ENCODE assay signal across 8 cellular contexts in the genomic region with DNA sequence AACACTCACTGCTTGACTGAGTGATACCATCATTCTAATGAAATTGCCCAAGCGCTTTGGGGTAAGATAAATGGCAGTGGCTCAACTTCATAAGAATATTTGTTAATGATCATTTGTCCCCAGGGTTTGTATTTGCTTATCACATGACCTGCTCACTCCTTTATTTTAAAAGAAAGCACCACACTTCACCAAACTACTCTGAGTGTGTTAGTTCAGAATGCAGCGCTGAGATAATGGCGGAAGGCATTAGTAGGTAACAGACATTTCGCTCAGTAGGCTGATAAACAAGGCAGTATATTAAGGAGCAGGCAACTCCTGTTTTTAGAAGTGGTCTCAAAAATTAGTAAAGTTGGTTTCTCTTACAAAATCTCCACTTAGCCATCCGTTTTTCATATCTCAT. TPM values are rescaled to one million over a fixed set of nuclear protein-coding genes. Genes with fewer than 3 reads are reported as not detected.
DNase-seq lines count a peak whose midpoint lies in the region; ATAC-seq and TF ChIP-seq lines count a peak whose summit lies in the region.

No MANE protein-coding gene starts in this region.

- ATAC-seq in gastrocnemius medialis (no peak), HG02763 (IDR thresholded peaks at IDR 0.05; ENCODE audit: unreplicated experiment) (no peak), GM18498 (IDR thresholded peaks at IDR 0.05; ENCODE audit: unreplicated experiment) (no peak), HG02678 (IDR thresholded peaks at IDR 0.05; ENCODE audit: unreplicated experiment) (no peak)

- TF ChIP-seq POLR2A in GM18951 (IDR thresholded peaks at IDR 0.05; ENCODE audit: extremely low read depth, insufficient read depth, insufficient read length) (peak; percentile 2), Raji (IDR thresholded peaks at IDR 0.05; ENCODE audit: insufficient read depth, low read depth, low read length) (peak; percentile 47; the same call in 1 of the 2 replicates), gastrocnemius medialis (IDR thresholded peaks at IDR 0.05) (no peak)

- intact Hi-C loops in gastrocnemius medialis (cut with DNase I; ENCODE audit: low total_unique reads): loop anchor here (5.0 to 10.0 kb wide), 2 partner anchors 46 to 94 kb away; no protein-coding TSS in a partner anchor

- H3K27me3 ChIP-seq in gastrocnemius medialis: no peaks in the 10 kb centered on the region

- peaks cover 14 to 16% of the 10 kb centered on the region in 2 donors for H3K4me1 ChIP-seq in gastrocnemius medialis

- peak overlapping the region; percentile 75 to 90 (median 82) for H3K27ac ChIP-seq in gastrocnemius medialis

- in situ Hi-C loops in GM18951 (cut with MboI; ENCODE audit: low sequenced_read_pairs, unreplicated experiment): no loop called here
- in situ Hi-C loops in gastrocnemius medialis (cut with MboI; ENCODE audit: low sequenced_read_pairs in 4 of 4): loop anchor here in 2 of 4 donors (25.0 kb wide), 2 partner anchors 176 to 401 kb away; partner anchors contain the start of genes ANKRD37 (in 1 of the 2) and LRP2BP (in 1 of the 2)

- no peaks in the 10 kb centered on the region for H3K36me3 ChIP-seq in gastrocnemius medialis

- no peak for TF ChIP-seq CTCF in fibroblast of mammary gland (conservative IDR thresholded peaks at IDR 0.05; ENCODE audit: control insufficient read depth, insufficient read depth, low read depth, low read length)
- no peak for TF ChIP-seq CTCF in gastrocnemius medialis (IDR thresholded peaks at IDR 0.05 in 4 of 5, conservative IDR thresholded peaks at IDR 0.05 in 1 of 5)

- H3K9me3 ChIP-seq in gastrocnemius medialis: no peaks in the 10 kb centered on the region

- H3K4me3 ChIP-seq in fibroblast of mammary gland (ENCODE audit: control insufficient read depth, low read depth, low read length): peak overlapping the region; percentile 84
- peak overlapping the region; percentile 56 to 80 (median 68) for H3K4me3 ChIP-seq in gastrocnemius medialis

- DNase-seq in fibroblast of mammary gland (ENCODE audit: low read depth) (no peak), gastrocnemius medialis (no peak)
- DNase-seq in activated CD4-positive, CD25-positive, alpha-beta regulatory T cell treated with anti-CD3 and anti-CD28 coated beads, Interleukin-2, amount 50 U/mL, for 72 hours: no peak

RNA-seq across cellular contexts. Expression of gene SNX25, which starts 1.6 kb away (rescaled TPM):
- total RNA-seq in gastrocnemius medialis: 10 to 100 TPM; 11.3 to 17.3 (median 13.4) TPM

RNA-seq across cellular contexts. Expression of gene CFAP97, which starts 7.2 kb away (rescaled TPM):
- total RNA-seq in gastrocnemius medialis: 10 to 100 TPM in 2 of 4 donors, 1 to 10 TPM in 2; 6.5 to 14.1 (median 10.8) TPM

Comparison
In these comparisons a context has a peak if more than half of its experiments do, and no peak if none do; other contexts are left out.
1. POLR2A ChIP-seq: peak in GM18951 (single experiment) and Raji (single experiment); none in gastrocnemius medialis (0 of 2).